22 cellular contexts compared by ENCODE assay signal in the genomic region with DNA sequence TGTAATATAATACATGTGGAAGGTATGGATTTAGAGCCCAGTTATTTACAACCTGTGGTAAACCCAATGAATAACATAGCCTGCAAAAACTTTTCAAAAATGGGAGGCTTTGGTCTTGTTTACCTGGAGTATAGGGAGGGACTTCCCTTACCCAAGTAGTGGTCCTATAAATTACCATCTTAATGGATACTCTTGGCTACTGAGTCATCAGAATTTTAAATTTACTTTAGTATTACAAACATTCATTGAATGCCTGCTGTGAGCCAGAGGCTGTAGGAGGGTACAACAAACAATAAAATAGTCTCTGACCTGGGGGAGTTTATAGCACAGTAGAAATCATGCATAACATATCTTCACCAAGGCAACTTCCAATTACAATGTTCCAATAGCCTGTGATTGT.
DNase-seq lines count a peak whose midpoint lies in the region; ATAC-seq and TF ChIP-seq lines count a peak whose summit lies in the region.
"Had no signal": no experiment of that assay in that cellular context is flagged by ENCODE, and none has a peak within 500 bp of the region (broad histone marks: within the 10 kb centered on the region; RNA-seq: fewer than 3 reads in every experiment).

No MANE protein-coding gene starts in this region.

- DNase-seq in PC-3, result peak; percentile 70
- peak; percentile 19 for DNase-seq in iPS-NIHi7 (ENCODE audit: extremely low spot score)
- no peak for DNase-seq in activated CD4-positive, alpha-beta memory T cell treated with anti-CD3 and anti-CD28 coated beads for 36 hours
- no peak for DNase-seq in posterior vena cava (ENCODE audit: low spot score)
- no peak for DNase-seq in NCI-H1436 treated with DMSO at 0.1 percent for 48 hours (lab: John Stamatoyannopoulos, UW)
- DNase-seq: activated CD4-positive, alpha-beta T cell treated with anti-CD3 and anti-CD28 coated beads, Interleukin-2, amount 50 U/mL, for 1 hour; activated naive CD4-positive, alpha-beta T cell treated with anti-CD3 and anti-CD28 coated beads, Interleukin-2, amount 50 U/mL, for 16 hours; body of pancreas; CD4-positive, alpha-beta T cell; cortex of kidney; DMS79 treated with DMSO at 0.1 percent for 48 hours; foreskin melanocyte; HCEC 1CT; left ventricle myocardium inferior; NCI-H1092; NCI-H2171; RPMI8226; stimulated activated CD4-positive, alpha-beta T cell treated with anti-CD3 and anti-CD28 coated beads, Interleukin-2, amount 100 ng/mL, for 48 hours; SW 1271 had no signal

- no peaks in the 10 kb centered on the region for H3K36me3 Mint-ChIP-seq in activated CD4-positive, alpha-beta memory T cell treated with anti-CD3 and anti-CD28 coated beads for 36 hours

- H3K4me3 ChIP-seq in ACC112 (ENCODE audit: low read depth, low read length) (no peak overlapping the region), HUES48 (ENCODE audit: low read depth, low read length) (peak overlapping the region; percentile 18; the same call in 1 of the 2 replicates), PC-3 (ENCODE audit: low read length) (no peak overlapping the region)
- H3K4me3 ChIP-seq: body of pancreas, left ventricle myocardium inferior had no signal

- no TSS peak for BruUV-seq in PC-3 (replicated peaks; lab: Mats Ljungman, UMichigan)

- no peaks in the 10 kb centered on the region for H3K27me3 ChIP-seq in ACC112 (ENCODE audit: insufficient read depth, low read length)
- H3K27me3 ChIP-seq in HUES48 (ENCODE audit: control insufficient read depth, insufficient read depth, low read length), result no peaks in the 10 kb centered on the region
- H3K27me3 ChIP-seq in PC-3 (ENCODE audit: low read length), result no peaks in the 10 kb centered on the region
- H3K27me3 ChIP-seq: body of pancreas had no signal

- no peaks in the 10 kb centered on the region for H3K4me1 Mint-ChIP-seq in activated CD4-positive, alpha-beta memory T cell treated with anti-CD3 and anti-CD28 coated beads for 36 hours (ENCODE audit: low read depth)

- CTCF ChIA-PET in PC-3 (lab: Charles Lee), result no interaction called here
- CTCF ChIA-PET in activated CD4-positive, alpha-beta memory T cell treated with anti-CD3 and anti-CD28 coated beads for 36 hours (lab: Charles Lee), result no interaction called here

- no peaks in the 10 kb centered on the region for H3F3A ChIP-seq in PC-3 (ENCODE audit: low read length, unreplicated experiment)

- peak; percentile 94 for ATAC-seq in PC-3
- ATAC-seq in GM18909 (IDR thresholded peaks at IDR 0.05; ENCODE audit: poor library complexity, unreplicated experiment), result no peak
- ATAC-seq: body of pancreas had no signal

- H3K27ac ChIP-seq in ACC112 (ENCODE audit: low read depth, low read length), result peak overlapping the region; percentile 32; the same call in 1 of the 2 replicates
- peak overlapping the region; percentile 78 for H3K27ac ChIP-seq in HUES48 (ENCODE audit: low read depth, low read length)
- H3K27ac ChIP-seq in PC-3 (ENCODE audit: low read length), result peak overlapping the region; percentile 51
- H3K27ac ChIP-seq: body of pancreas, left ventricle myocardium inferior had no signal

- POLR2A ChIA-PET in PC-3 (lab: Charles Lee; ENCODE audit: unreplicated experiment), result no interaction called here
- POLR2A ChIA-PET in activated CD4-positive, alpha-beta memory T cell treated with anti-CD3 and anti-CD28 coated beads for 36 hours (lab: Charles Lee), result no interaction called here

- H4K20me1 ChIP-seq in PC-3 (ENCODE audit: low read length), result no peaks in the 10 kb centered on the region

- H3K9me3 Mint-ChIP-seq in activated CD4-positive, alpha-beta memory T cell treated with anti-CD3 and anti-CD28 coated beads for 36 hours, result no peaks in the 10 kb centered on the region
- H3K9me3 Mint-ChIP-seq: CD4-positive, alpha-beta T cell had no signal

- no peaks in the 10 kb centered on the region for H3K36me3 ChIP-seq in ACC112 (ENCODE audit: insufficient read depth, low read length)
- no peaks in the 10 kb centered on the region for H3K36me3 ChIP-seq in HUES48 (ENCODE audit: control insufficient read depth, insufficient read depth, low read length)
- H3K36me3 ChIP-seq in PC-3 (ENCODE audit: low read depth, low read length), result no peaks in the 10 kb centered on the region
- H3K36me3 ChIP-seq: left ventricle myocardium inferior had no signal

- no peak overlapping the region for H2AFZ ChIP-seq in ACC112 (ENCODE audit: low read length, unreplicated experiment)
- no peak overlapping the region for H2AFZ ChIP-seq in PC-3 (ENCODE audit: low read length)

- H3K4me1 ChIP-seq in ACC112 (ENCODE audit: control insufficient read depth, insufficient read depth, low read length, unreplicated experiment), result peaks cover 14% of the 10 kb centered on the region
- H3K4me1 ChIP-seq in HUES48 (ENCODE audit: control insufficient read depth, insufficient read depth, low read length), result peaks cover 52% of the 10 kb centered on the region
- peaks cover 18% of the 10 kb centered on the region for H3K4me1 ChIP-seq in PC-3 (ENCODE audit: insufficient read depth, low read length)
- H3K4me1 ChIP-seq: body of pancreas had no signal

- H3K4me3 Mint-ChIP-seq in activated CD4-positive, alpha-beta memory T cell treated with anti-CD3 and anti-CD28 coated beads for 36 hours, result no peak overlapping the region
- H3K4me3 Mint-ChIP-seq: CD4-positive, alpha-beta T cell had no signal

- no peaks in the 10 kb centered on the region for H3K9me2 ChIP-seq in PC-3 (replicated peaks; ENCODE audit: low read length)

- H3K27me3 Mint-ChIP-seq in activated CD4-positive, alpha-beta memory T cell treated with anti-CD3 and anti-CD28 coated beads for 36 hours, result no peaks in the 10 kb centered on the region
- H3K27me3 Mint-ChIP-seq: CD4-positive, alpha-beta T cell had no signal

- intact Hi-C loops in PC-3 (cut with micrococcal nuclease) (loop anchor here (1.0 kb wide), 1 partner anchor 97 kb away; no protein-coding TSS in a partner anchor), posterior vena cava (cut with DNase I) (no loop called here)
- intact Hi-C loops in activated CD4-positive, alpha-beta memory T cell treated with anti-CD3 and anti-CD28 coated beads for 36 hours (cut with micrococcal nuclease), result no loop called here

- TF ChIP-seq CTCF in PC-3 (conservative IDR thresholded peaks at IDR 0.05; ENCODE audit: low read depth, low read length), result no peak

- H3K9me3 ChIP-seq in HUES48 (ENCODE audit: control insufficient read depth, insufficient read depth, low read length) (no peaks in the 10 kb centered on the region), PC-3 (ENCODE audit: low read length) (no peaks in the 10 kb centered on the region)
- H3K9me3 ChIP-seq: body of pancreas, left ventricle myocardium inferior had no signal

- H3K4me2 ChIP-seq in PC-3 (ENCODE audit: low read length), result peak overlapping the region; percentile 6; the same call in 1 of the 2 replicates

- H3K27ac Mint-ChIP-seq in activated CD4-positive, alpha-beta memory T cell treated with anti-CD3 and anti-CD28 coated beads for 36 hours, result no peak overlapping the region
- H3K27ac Mint-ChIP-seq: CD4-positive, alpha-beta T cell had no signal

- no peak overlapping the region for H3K9ac ChIP-seq in HUES48 (ENCODE audit: low read depth, low read length)
- H3K9ac ChIP-seq in PC-3 (ENCODE audit: low read length), result no peak overlapping the region

- no peaks in the 10 kb centered on the region for H3K79me2 ChIP-seq in ACC112 (ENCODE audit: control insufficient read depth, insufficient read depth, low read length, unreplicated experiment)
- no peaks in the 10 kb centered on the region for H3K79me2 ChIP-seq in PC-3 (ENCODE audit: low read length)

Comparison
In these comparisons a context has a peak if more than half of its experiments do, and no peak if none do; other contexts are left out.
1. DNase-seq: peak in PC-3 (single experiment) and iPS-NIHi7 (single experiment); none in activated CD4-positive, alpha-beta memory T cell treated with anti-CD3 and anti-CD28 coated beads for 36 hours (single experiment), posterior vena cava (single experiment) and NCI-H1436 treated with DMSO at 0.1 percent for 48 hours (single experiment).
2. Peak in every context shown above with its lines, with median percentiles within 50 percentile points of each other: H3K27ac ChIP-seq.